In genomic region chr20:62923059-62923668, GRCh38 we compare ENCODE assay signal across 7 cellular contexts. TPM values are rescaled to one million over a fixed set of nuclear protein-coding genes. Genes with fewer than 3 reads are reported as not detected.
DNase-seq lines count a peak whose midpoint lies in the region; ATAC-seq and TF ChIP-seq lines count a peak whose summit lies in the region.
"Not testable (repeated sequence)": the region's sequence is repeated elsewhere in the genome, so short reads cannot be mapped to it uniquely, and the experiment has no call there.

No MANE protein-coding gene starts in this region.

- peaks cover 89% of the 10 kb centered on the region for H4K20me1 ChIP-seq in DND-41 (ENCODE audit: insufficient read depth, low read length)
- H4K20me1 ChIP-seq in Karpas-422 (ENCODE audit: insufficient read depth, low read depth, low read length), result peaks cover 65% of the 10 kb centered on the region

- not testable (repeated sequence) for H3K9me2 ChIP-seq in Karpas-422 (replicated peaks; ENCODE audit: insufficient read depth, low read length)

- intact Hi-C loops in adrenal gland (cut with DNase I); esophagus muscularis mucosa (cut with DNase I); left lung (cut with DNase I): not testable (repeated sequence)

- H3K27ac Mint-ChIP-seq in T-helper 17 cell (peak overlapping the region; percentile 98), progenitor cell of endocrine pancreas (peak overlapping the region; percentile 81)

- 46 to 64% (median 50%) methylated on average over 17 of the region's 17 CpGs for WGBS in adrenal gland, 4 donors
- 52% methylated on average over 17 of the region's 17 CpGs for WGBS in esophagus muscularis mucosa

- not testable (repeated sequence) for TF ChIP-seq EP300 in esophagus muscularis mucosa (IDR thresholded peaks at IDR 0.05)

- H3K27ac ChIP-seq in DND-41 (ENCODE audit: low read length); Karpas-422 (ENCODE audit: low read length): not testable (repeated sequence)
- H3K27ac ChIP-seq in adrenal gland, result peak overlapping the region in 3 of 5 donors; percentile 71 to 99 (median 96)
- H3K27ac ChIP-seq in esophagus muscularis mucosa (replicated peaks in 1 of 4), result peak overlapping the region; percentile 95 to 98 (median 98)
- peak overlapping the region; percentile 46 to 96 for H3K27ac ChIP-seq in left lung

- H3K79me2 ChIP-seq in DND-41 (ENCODE audit: insufficient read depth, low read length), result peaks cover 100% of the 10 kb centered on the region
- H3K79me2 ChIP-seq in Karpas-422 (ENCODE audit: low read length), result peaks cover 95% of the 10 kb centered on the region

- peak overlapping the region; percentile 87 for H3K4me2 ChIP-seq in DND-41 (ENCODE audit: insufficient read depth, low read length)
- peak overlapping the region; percentile 94 for H3K4me2 ChIP-seq in Karpas-422 (ENCODE audit: low read depth, low read length, poor library complexity, severe bottlenecking)

- not testable (repeated sequence) for H3K27me3 Mint-ChIP-seq in T-helper 17 cell, progenitor cell of endocrine pancreas

- H3K4me1 Mint-ChIP-seq in T-helper 17 cell (peaks cover 62% of the 10 kb centered on the region), progenitor cell of endocrine pancreas (ENCODE audit: low read depth) (peaks cover 53% of the 10 kb centered on the region)

- not testable (repeated sequence) for H2AFZ ChIP-seq in DND-41 (ENCODE audit: low read depth, low read length); Karpas-422 (ENCODE audit: low read length)

- ATAC-seq in DND-41 (ENCODE audit: insufficient read depth, low read depth); T-helper 17 cell: not testable (repeated sequence)
- ATAC-seq in left lung, result peak; percentile 7

- H3K36me3 ChIP-seq in DND-41 (ENCODE audit: insufficient read depth, low read length), result peaks cover 19% of the 10 kb centered on the region
- not testable (repeated sequence) for H3K36me3 ChIP-seq in Karpas-422 (ENCODE audit: insufficient read depth, low read length); adrenal gland (replicated peaks in 1 of 2); esophagus muscularis mucosa; left lung

- H3K9ac ChIP-seq in DND-41 (ENCODE audit: low read depth, low read length), result peak overlapping the region; percentile 96; the same call in 1 of the 2 replicates
- not testable (repeated sequence) for H3K9ac ChIP-seq in Karpas-422 (ENCODE audit: low read length)

- H3K4me1 ChIP-seq in DND-41 (ENCODE audit: insufficient read depth, low read length) (peaks cover 73% of the 10 kb centered on the region), Karpas-422 (ENCODE audit: low read length) (peaks cover 80% of the 10 kb centered on the region), adrenal gland (replicated peaks in 1 of 2) (peaks cover 59 to 86% of the 10 kb centered on the region in 2 donors), esophagus muscularis mucosa (peaks cover 83 to 89% (median 88%) of the 10 kb centered on the region in 4 donors), left lung (peaks cover 52 to 90% of the 10 kb centered on the region in 2 donors)

- H3K9me3 Mint-ChIP-seq in progenitor cell of endocrine pancreas (ENCODE audit: low read depth), result not testable (repeated sequence)

- not testable (repeated sequence) for DNase-seq in DND-41; Karpas-422; T-helper 17 cell; esophagus muscularis mucosa (ENCODE audit: extremely low spot score); left lung; progenitor cell of endocrine pancreas (ENCODE audit: low spot score, unreplicated experiment)
- peak; percentile 36 to 78 (median 67) for DNase-seq in adrenal gland

- peak overlapping the region; percentile 88 for H3K4me3 Mint-ChIP-seq in T-helper 17 cell
- H3K4me3 Mint-ChIP-seq in progenitor cell of endocrine pancreas (ENCODE audit: low read depth), result not testable (repeated sequence)

- not testable (repeated sequence) for H3K9me3 ChIP-seq in DND-41 (ENCODE audit: insufficient read depth, low read length, severe bottlenecking); Karpas-422 (ENCODE audit: low read length); T-helper 17 cell (ENCODE audit: control insufficient read depth, low read length, poor library complexity, severe bottlenecking); adrenal gland (replicated peaks in 1 of 3); esophagus muscularis mucosa; left lung

- not testable (repeated sequence) for H3K36me3 Mint-ChIP-seq in T-helper 17 cell (ENCODE audit: low read depth); progenitor cell of endocrine pancreas (ENCODE audit: insufficient read depth)

- TF ChIP-seq POLR2A in adrenal gland (IDR thresholded peaks at IDR 0.05), result peak in 1 of 2 donors; percentile 68
- not testable (repeated sequence) for TF ChIP-seq POLR2A in esophagus muscularis mucosa (IDR thresholded peaks at IDR 0.05; ENCODE audit: low read depth)

- not testable (repeated sequence) for H3K4me3 ChIP-seq in DND-41 (ENCODE audit: low read depth in 1 of 2, low read length in 2 of 2); Karpas-422 (ENCODE audit: low read length); adrenal gland; left lung
- peak overlapping the region in 3 of 4 donors; percentile 11 to 94 (median 19) for H3K4me3 ChIP-seq in esophagus muscularis mucosa

- not testable (repeated sequence) for H3K27me3 ChIP-seq in DND-41 (ENCODE audit: insufficient read depth, low read length, poor library complexity); Karpas-422 (ENCODE audit: low read length); adrenal gland; esophagus muscularis mucosa; left lung

- TF ChIP-seq CTCF in DND-41 (IDR thresholded peaks at IDR 0.05; ENCODE audit: borderline replicate concordance, extremely low read depth, low read length, poor library complexity, severe bottlenecking); adrenal gland (IDR thresholded peaks at IDR 0.05); esophagus muscularis mucosa (IDR thresholded peaks at IDR 0.05); left lung (IDR thresholded peaks at IDR 0.05); progenitor cell of endocrine pancreas (IDR thresholded peaks at IDR 0.05; ENCODE audit: unreplicated experiment): not testable (repeated sequence)

RNA-seq across cellular contexts. Expression of gene DIDO1, which starts 3.1 kb away (rescaled TPM):
- total RNA-seq in Karpas-422 (2014; rRNA removed; shearing (Covaris generic); ENCODE audit: low replicate concordance), result 35.4 and 43.4 TPM in 2 replicates
- total RNA-seq in T-helper 17 cell, result 10 to 100 TPM; 58.3 to 65.7 TPM
- 10 to 100 TPM; 29.8 to 51.3 (median 46.5) TPM for total RNA-seq in adrenal gland
- polyA plus RNA-seq in adrenal gland, result 10 to 100 TPM; 19.0 to 27.9 (median 23.6) TPM
- 10 to 100 TPM; 48.9 to 61.6 (median 55.7) TPM for total RNA-seq in esophagus muscularis mucosa
- 10 to 100 TPM; 38.1 to 45.7 TPM for total RNA-seq in left lung
- total RNA-seq in progenitor cell of endocrine pancreas, result 68.2 and 71.2 TPM in 2 replicates

RNA-seq across cellular contexts. Expression of gene GID8, which starts 14.8 kb away (rescaled TPM):
- 31.3 and 48.2 TPM in 2 replicates for total RNA-seq in Karpas-422 (2014; rRNA removed; shearing (Covaris generic); ENCODE audit: low replicate concordance)
- total RNA-seq in T-helper 17 cell (10 to 100 TPM; 33.4 to 39.9 TPM), adrenal gland (10 to 100 TPM; 17.8 to 38.5 (median 25.3) TPM), esophagus muscularis mucosa (10 to 100 TPM; 22.4 to 30.1 (median 25.6) TPM), left lung (10 to 100 TPM; 24.5 to 25.4 TPM), progenitor cell of endocrine pancreas (66.7 and 71.6 TPM in 2 replicates)
- polyA plus RNA-seq in adrenal gland, result 10 to 100 TPM in 2 of 3 donors, 1 to 10 TPM in 1; 9.4 to 16.8 (median 10.1) TPM

RNA-seq across cellular contexts. Expression of gene SLC17A9, which starts 29.3 kb away (rescaled TPM):
- 15.9 and 22.1 TPM in 2 replicates for total RNA-seq in Karpas-422 (2014; rRNA removed; shearing (Covaris generic); ENCODE audit: low replicate concordance)
- total RNA-seq in T-helper 17 cell (1 to 10 TPM in 1 of 2 donors, under 1 TPM in 1; 0.89 to 2.4 TPM), adrenal gland (1 to 10 TPM in 7 of 8 donors, under 1 TPM in 1; 0.24 to 4.6 (median 2.9) TPM), esophagus muscularis mucosa (1 to 10 TPM; 2.2 to 5.2 (median 2.7) TPM), left lung (10 to 100 TPM; 16.1 to 18.1 TPM), progenitor cell of endocrine pancreas (8.0 and 8.3 TPM in 2 replicates)
- 10 to 100 TPM in 2 of 3 donors, 1 to 10 TPM in 1; 1.2 to 69.1 (median 11.9) TPM for polyA plus RNA-seq in adrenal gland
